In the genomic region with DNA sequence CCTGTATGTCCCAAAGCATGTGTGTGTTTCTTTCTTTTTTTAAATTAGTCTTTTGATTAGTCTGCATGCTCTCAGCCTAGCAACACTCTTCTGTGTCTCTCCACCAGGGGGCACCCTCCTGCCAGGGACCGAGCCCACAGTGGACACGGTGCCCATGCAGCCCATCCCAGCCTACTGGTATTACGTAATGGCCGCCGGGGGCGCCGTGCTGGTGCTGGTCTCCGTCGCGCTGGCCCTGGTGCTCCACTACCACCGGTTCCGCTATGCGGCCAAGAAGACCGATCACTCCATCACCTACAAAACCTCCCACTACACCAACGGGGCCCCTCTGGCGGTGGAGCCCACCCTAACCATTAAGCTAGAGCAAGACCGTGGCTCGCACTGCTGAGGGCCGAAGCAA, we compare ENCODE assay signal across 8 cellular contexts.
DNase-seq lines count a peak whose midpoint lies in the region; ATAC-seq and TF ChIP-seq lines count a peak whose summit lies in the region.

No MANE protein-coding gene starts in this region.

- H3K9me3 Mint-ChIP-seq in activated CD4-positive, alpha-beta memory T cell treated with anti-CD3 and anti-CD28 coated beads, Interleukin-2, amount 10 ng/mL, durations not matched to agents 7 days and 5 days, result no peaks in the 10 kb centered on the region

- no peaks in the 10 kb centered on the region for H3K36me3 Mint-ChIP-seq in activated CD4-positive, alpha-beta memory T cell treated with anti-CD3 and anti-CD28 coated beads, Interleukin-2, amount 10 ng/mL, durations not matched to agents 7 days and 5 days (ENCODE audit: low read depth)

- no peak overlapping the region for H3K27ac Mint-ChIP-seq in activated CD4-positive, alpha-beta memory T cell treated with anti-CD3 and anti-CD28 coated beads, Interleukin-2, amount 10 ng/mL, durations not matched to agents 7 days and 5 days

- H3K27ac ChIP-seq in A673 (ENCODE audit: low read depth, low read length, poor library complexity, severe bottlenecking) (peak overlapping the region; percentile 14), left ventricle myocardium inferior (replicated peaks) (no peak overlapping the region)

- no peaks in the 10 kb centered on the region for H3K9me3 ChIP-seq in A673 (ENCODE audit: low read depth, low read length, poor library complexity, severe bottlenecking)
- H3K9me3 ChIP-seq in left ventricle myocardium inferior (replicated peaks), result no peaks in the 10 kb centered on the region

- peak; percentile 55 for DNase-seq in A673 (ENCODE audit: low spot score)
- DNase-seq in GM12865 (ENCODE audit: low read depth), result peak; percentile 64
- DNase-seq in HT1080 (ENCODE audit: low read depth), result peak; percentile 39
- DNase-seq in activated CD4-positive, alpha-beta memory T cell treated with anti-CD3 and anti-CD28 coated beads, Interleukin-2, amount 10 ng/mL, durations not matched to agents 7 days and 5 days, result peak; percentile 48
- peak; percentile 44 for DNase-seq in left ventricle myocardium inferior
- DNase-seq in stimulated activated CD4-positive, alpha-beta T cell treated with anti-CD3 and anti-CD28 coated beads, Interleukin-4, amount 100 ng/mL, for 48 hours (ENCODE audit: low read depth in 2 of 2), result peak; percentile 24 to 43
- DNase-seq in NCI-H2029 (lab: John Stamatoyannopoulos, UW), result no peak

- H3K4me1 Mint-ChIP-seq in activated CD4-positive, alpha-beta memory T cell treated with anti-CD3 and anti-CD28 coated beads, Interleukin-2, amount 10 ng/mL, durations not matched to agents 7 days and 5 days, result no peaks in the 10 kb centered on the region

- H3K36me3 ChIP-seq in A673 (ENCODE audit: insufficient read depth, low read length, poor library complexity, severe bottlenecking) (no peaks in the 10 kb centered on the region), left ventricle myocardium inferior (no peaks in the 10 kb centered on the region)

- intact Hi-C loops in A673 (cut with micrococcal nuclease; ENCODE audit: unreplicated experiment) (no loop called here), left ventricle myocardium inferior (cut with micrococcal nuclease) (no loop called here)

- ATAC-seq in HG03097 (IDR thresholded peaks at IDR 0.05; ENCODE audit: low FRiP score, unreplicated experiment), result no peak

- peaks cover 31% of the 10 kb centered on the region for H3K4me1 ChIP-seq in A673 (ENCODE audit: insufficient read depth, low read length, poor library complexity, severe bottlenecking)
- H3K4me1 ChIP-seq in left ventricle myocardium inferior, result no peaks in the 10 kb centered on the region

- peak; percentile 78 for TF ChIP-seq CTCF in A673 (conservative IDR thresholded peaks at IDR 0.05; ENCODE audit: low read depth, low read length)
- TF ChIP-seq CTCF in GM12865 (IDR thresholded peaks at IDR 0.05; ENCODE audit: insufficient read depth, low read depth, low read length, missing control alignments), result peak; percentile 68
- peak; percentile 74 for TF ChIP-seq CTCF in left ventricle myocardium inferior (IDR thresholded peaks at IDR 0.05; ENCODE audit: borderline replicate concordance)

- H3K27me3 ChIP-seq in A673 (replicated peaks; ENCODE audit: insufficient read depth, low read depth, low read length, poor library complexity) (no peaks in the 10 kb centered on the region), left ventricle myocardium inferior (ENCODE audit: low read depth) (peaks cover 32% of the 10 kb centered on the region)

- peaks cover 38% of the 10 kb centered on the region for H3K27me3 Mint-ChIP-seq in activated CD4-positive, alpha-beta memory T cell treated with anti-CD3 and anti-CD28 coated beads, Interleukin-2, amount 10 ng/mL, durations not matched to agents 7 days and 5 days

- H3K4me3 ChIP-seq in A673 (ENCODE audit: low read depth, low read length, poor library complexity, severe bottlenecking), result no peak overlapping the region
- no peak overlapping the region for H3K4me3 ChIP-seq in GM12865 (ENCODE audit: low read depth, low read length)
- no peak overlapping the region for H3K4me3 ChIP-seq in left ventricle myocardium inferior

- CTCF ChIA-PET in A673 (lab: Charles Lee), result no interaction called here
- CTCF ChIA-PET in activated CD4-positive, alpha-beta memory T cell treated with anti-CD3 and anti-CD28 coated beads, Interleukin-2, amount 10 ng/mL, durations not matched to agents 7 days and 5 days (lab: Charles Lee), result interaction anchor here (0.7 to 4.0 kb wide), 5 partner anchors 37 to 151 kb away, joined by 3 to 16 read pairs (median 3); no protein-coding TSS in a partner anchor

- no peak overlapping the region for H3K4me3 Mint-ChIP-seq in activated CD4-positive, alpha-beta memory T cell treated with anti-CD3 and anti-CD28 coated beads, Interleukin-2, amount 10 ng/mL, durations not matched to agents 7 days and 5 days

- BruUV-seq in A673 (replicated peaks; lab: Mats Ljungman, UMichigan), result no TSS peak

- POLR2A ChIA-PET in A673 (lab: Charles Lee; ENCODE audit: low non-redundant PET), result no interaction called here
- POLR2A ChIA-PET in activated CD4-positive, alpha-beta memory T cell treated with anti-CD3 and anti-CD28 coated beads, Interleukin-2, amount 10 ng/mL, durations not matched to agents 7 days and 5 days (lab: Charles Lee), result no interaction called here
